Comparison of ENCODE assay signal across 13 cellular contexts in genomic region chr6:155247618-155248017, GRCh38. TPM values are rescaled to one million over a fixed set of nuclear protein-coding genes. Genes with fewer than 3 reads are reported as not detected.
DNase-seq lines count a peak whose midpoint lies in the region; FAIRE-seq and TF ChIP-seq lines count a peak whose summit lies in the region.
"Had no signal": no experiment of that assay in that cellular context is flagged by ENCODE, and none has a peak within 500 bp of the region (broad histone marks: within the 10 kb centered on the region; RNA-seq: fewer than 3 reads in every experiment).

No MANE protein-coding gene starts in this region.

- no peaks in the 10 kb centered on the region for H3K9me3 Mint-ChIP-seq in activated T-cell treated with anti-CD3 and anti-CD28 coated beads, Interleukin-2, amount 50 U/mL, for 24 hours
- H3K9me3 Mint-ChIP-seq: activated CD4-positive, alpha-beta memory T cell treated with anti-CD3 and anti-CD28 coated beads for 36 hours; activated naive CD8-positive, alpha-beta T cell treated with anti-CD3 and anti-CD28 coated beads for 36 hours; CD4-positive, alpha-beta memory T cell had no signal

- peak overlapping the region; percentile 87 for H3K4me2 ChIP-seq in PC-9

- no peaks in the 10 kb centered on the region for H3K27me3 Mint-ChIP-seq in activated T-cell treated with anti-CD3 and anti-CD28 coated beads, Interleukin-2, amount 50 U/mL, for 24 hours
- H3K27me3 Mint-ChIP-seq: activated CD4-positive, alpha-beta memory T cell treated with anti-CD3 and anti-CD28 coated beads for 36 hours; activated naive CD8-positive, alpha-beta T cell treated with anti-CD3 and anti-CD28 coated beads for 36 hours; CD4-positive, alpha-beta memory T cell had no signal

- WGBS in esophagus muscularis mucosa, result 84% methylated on average over 5 of the region's 5 CpGs

- H3K4me1 ChIP-seq in PC-9 (replicated peaks; ENCODE audit: insufficient read depth) (peaks cover 25% of the 10 kb centered on the region), esophagus muscularis mucosa (peaks cover 6 to 56% (median 28%) of the 10 kb centered on the region in 4 donors), rectal smooth muscle tissue (ENCODE audit: control insufficient read depth, insufficient read depth, low read length) (peaks cover 6% of the 10 kb centered on the region)

- H3K9me3 ChIP-seq in PC-9 (ENCODE audit: insufficient read depth, low read depth) (peaks cover 10% of the 10 kb centered on the region; the same call in 1 of the 2 replicates), esophagus muscularis mucosa (no peaks in the 10 kb centered on the region)
- H3K9me3 ChIP-seq: ovary had no signal

- H3K4me3 ChIP-seq in PC-9, result peak overlapping the region; percentile 54; the same call in 1 of the 2 replicates
- H3K4me3 ChIP-seq in esophagus muscularis mucosa, result peak overlapping the region in 1 of 4 donors; percentile 42
- H3K4me3 ChIP-seq in rectal smooth muscle tissue (ENCODE audit: low read length), result no peak overlapping the region
- H3K4me3 ChIP-seq: ovary had no signal

- no peak overlapping the region for H3K27ac Mint-ChIP-seq in activated T-cell treated with anti-CD3 and anti-CD28 coated beads, Interleukin-2, amount 50 U/mL, for 24 hours
- H3K27ac Mint-ChIP-seq: activated CD4-positive, alpha-beta memory T cell treated with anti-CD3 and anti-CD28 coated beads for 36 hours; activated naive CD8-positive, alpha-beta T cell treated with anti-CD3 and anti-CD28 coated beads for 36 hours had no signal

- no peaks in the 10 kb centered on the region for H3K4me1 Mint-ChIP-seq in activated T-cell treated with anti-CD3 and anti-CD28 coated beads, Interleukin-2, amount 50 U/mL, for 24 hours (ENCODE audit: low read depth)
- H3K4me1 Mint-ChIP-seq: activated naive CD8-positive, alpha-beta T cell treated with anti-CD3 and anti-CD28 coated beads for 36 hours had no signal

- H3K27ac ChIP-seq in PC-9 (peak overlapping the region; percentile 96), esophagus muscularis mucosa (replicated peaks in 1 of 4) (peak overlapping the region; percentile 73 to 84 (median 74)), rectal smooth muscle tissue (ENCODE audit: low read depth, low read length) (peak overlapping the region; percentile 64)

- 0 out of 2 replicates have a peak overlapping the region, but pooled peaks have one; percentile 64 for H2AFZ ChIP-seq in PC-9

- DNase-seq in EH (ENCODE audit: low read depth) (peak; percentile 88), PC-9 (peak; percentile 76 to 90), esophagus muscularis mucosa (ENCODE audit: extremely low spot score) (no peak), T-helper 2 cell (no peak), cerebellum (ENCODE audit: low spot score) (no peak), HTR-8/SVneo (ENCODE audit: insufficient read length, low spot score) (no peak)
- DNase-seq in activated T-cell treated with anti-CD3 and anti-CD28 coated beads, Interleukin-2, amount 50 U/mL, for 24 hours, result no peak
- DNase-seq: activated naive CD8-positive, alpha-beta T cell treated with anti-CD3 and anti-CD28 coated beads for 36 hours; CD4-positive, alpha-beta memory T cell; NCI-H774 had no signal

- CTCF ChIA-PET in PC-9 (lab: Charles Lee), result interaction anchor here (0.6 to 2.1 kb wide), 3 partner anchors 62 to 1095 kb away, joined by 7 to 15 read pairs (median 13); no protein-coding TSS in a partner anchor

- H3K27me3 ChIP-seq in PC-9 (ENCODE audit: insufficient read depth, low read depth) (no peaks in the 10 kb centered on the region), esophagus muscularis mucosa (no peaks in the 10 kb centered on the region), rectal smooth muscle tissue (ENCODE audit: control insufficient read depth, insufficient read depth, low read length) (no peaks in the 10 kb centered on the region)
- H3K27me3 ChIP-seq: ovary had no signal

- TF ChIP-seq EP300 in esophagus muscularis mucosa (IDR thresholded peaks at IDR 0.05), result no peak

- intact Hi-C loops in PC-9 (cut with micrococcal nuclease; ENCODE audit: unreplicated experiment), result loop anchor here (1.0 to 5.0 kb wide), 5 partner anchors 23 to 1095 kb away; no protein-coding TSS in a partner anchor
- intact Hi-C loops in esophagus muscularis mucosa (cut with DNase I), result no loop called here

- TF ChIP-seq CTCF in PC-9 (conservative IDR thresholded peaks at IDR 0.05) (no peak), esophagus muscularis mucosa (IDR thresholded peaks at IDR 0.05) (no peak)

- no peaks in the 10 kb centered on the region for H3K79me2 ChIP-seq in PC-9 (ENCODE audit: low read depth)

- H3K9ac ChIP-seq in rectal smooth muscle tissue (ENCODE audit: low read length), result no peak overlapping the region

- H3K9me2 ChIP-seq in PC-9 (ENCODE audit: insufficient read depth), result no peaks in the 10 kb centered on the region

- no peak overlapping the region for H3K4me3 Mint-ChIP-seq in activated T-cell treated with anti-CD3 and anti-CD28 coated beads, Interleukin-2, amount 50 U/mL, for 24 hours
- H3K4me3 Mint-ChIP-seq: activated CD4-positive, alpha-beta memory T cell treated with anti-CD3 and anti-CD28 coated beads for 36 hours; activated naive CD8-positive, alpha-beta T cell treated with anti-CD3 and anti-CD28 coated beads for 36 hours; CD4-positive, alpha-beta memory T cell had no signal

- POLR2A ChIA-PET in PC-9 (lab: Charles Lee; ENCODE audit: unreplicated experiment), result interaction anchor here (0.6 to 1.2 kb wide), 3 partner anchors 62 to 133 kb away, joined by 4 read pairs; no protein-coding TSS in a partner anchor

- no peaks in the 10 kb centered on the region for H4K20me1 ChIP-seq in PC-9 (ENCODE audit: insufficient read depth)

- TF ChIP-seq POLR2A in esophagus muscularis mucosa (IDR thresholded peaks at IDR 0.05; ENCODE audit: low read depth), result no peak

- BruUV-seq in PC-9 (replicated peaks; lab: Mats Ljungman, UMichigan), result TSS peak; percentile 48

- no peak for FAIRE-seq in HTR-8/SVneo (lab: Jason Lieb, UNC)

- H3K36me3 ChIP-seq in PC-9 (ENCODE audit: low read depth) (peaks cover 8% of the 10 kb centered on the region; the same call in 1 of the 2 replicates), esophagus muscularis mucosa (peaks cover 0 to 29% (median 2%) of the 10 kb centered on the region in 4 donors), rectal smooth muscle tissue (ENCODE audit: control insufficient read depth, insufficient read depth, low read length) (peaks cover 7% of the 10 kb centered on the region)
- H3K36me3 ChIP-seq: ovary had no signal

- H3K36me3 Mint-ChIP-seq in activated T-cell treated with anti-CD3 and anti-CD28 coated beads, Interleukin-2, amount 50 U/mL, for 24 hours (ENCODE audit: low read depth), result peaks cover 67% of the 10 kb centered on the region

- H3F3A ChIP-seq in PC-9 (ENCODE audit: insufficient read depth, low read depth), result peaks cover 35% of the 10 kb centered on the region

RNA-seq across cellular contexts. Expression of gene CLDN20, which starts 16.2 kb away (rescaled TPM):
- not detected in 2 replicates for total RNA-seq in PC-9 (2021)
- not detected for total RNA-seq in esophagus muscularis mucosa
- not detected for total RNA-seq in cerebellum
- total RNA-seq: activated CD4-positive, alpha-beta memory T cell treated with anti-CD3 and anti-CD28 coated beads for 36 hours; activated naive CD8-positive, alpha-beta T cell treated with anti-CD3 and anti-CD28 coated beads for 36 hours; CD4-positive, alpha-beta memory T cell; ovary had no signal

Comparison
In these comparisons a context has a peak if more than half of its experiments do, and no peak if none do; other contexts are left out.
1. DNase-seq: peak in EH (single experiment) and PC-9 (2 of 2); none in esophagus muscularis mucosa (single experiment), T-helper 2 cell (0 of 5), cerebellum (single experiment), activated T-cell treated with anti-CD3 and anti-CD28 coated beads, Interleukin-2, amount 50 U/mL, for 24 hours (single experiment) and HTR-8/SVneo (single experiment).
2. Peak in every context shown above with its lines, with median percentiles within 50 percentile points of each other: H3K27ac ChIP-seq.